In the genomic region with DNA sequence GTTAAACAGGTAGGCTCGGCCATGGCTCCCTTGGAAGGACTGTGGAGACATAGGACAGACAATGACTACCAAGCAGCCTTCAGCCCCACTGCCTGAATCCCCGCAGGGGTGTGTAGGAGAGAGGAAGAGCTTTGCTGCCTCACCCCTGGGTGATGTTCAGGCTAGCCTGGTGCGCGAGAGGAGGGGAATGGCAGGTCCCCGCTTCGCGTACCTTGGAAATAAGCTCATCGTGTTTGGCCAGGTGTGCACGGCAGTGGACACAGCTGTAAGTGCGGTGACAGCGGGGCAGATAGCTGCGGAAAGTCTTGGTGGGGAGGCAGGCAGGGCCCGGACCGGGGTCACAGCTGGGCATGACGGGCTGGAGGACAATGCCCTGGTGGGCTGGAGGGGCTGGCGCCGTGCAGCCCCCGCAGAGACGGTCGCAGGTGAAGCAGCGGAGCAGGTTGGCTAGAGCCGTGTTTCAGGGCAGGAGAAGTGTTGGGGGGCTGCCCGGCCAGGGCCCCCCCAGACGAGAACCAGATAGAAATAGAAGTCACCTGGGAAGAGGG, we compare ENCODE assay signal across 15 cellular contexts. TPM values are rescaled to one million over a fixed set of nuclear protein-coding genes. Genes with fewer than 3 reads are reported as not detected.
DNase-seq lines count a peak whose midpoint lies in the region; ATAC-seq, FAIRE-seq and TF ChIP-seq lines count a peak whose summit lies in the region.
"Had no signal": no experiment of that assay in that cellular context is flagged by ENCODE, and none has a peak within 500 bp of the region (broad histone marks: within the 10 kb centered on the region; RNA-seq: fewer than 3 reads in every experiment).

No MANE protein-coding gene starts in this region.

- H3K27ac ChIP-seq in neuronal stem cell (replicated peaks; ENCODE audit: low read length), result peak overlapping the region; percentile 86
- H3K27ac ChIP-seq: 22Rv1, thoracic aorta had no signal

- no peak overlapping the region for H2BK5ac ChIP-seq in neuronal stem cell (ENCODE audit: low read length)

- no CpG with 5 or more reads among the region's 24 CpGs for WGBS in neuronal stem cell (ENCODE audit: extremely low coverage in 2 of 2, insufficient read length in 2 of 2, insufficient replicate concordance in 1 of 2), 2 donors

- peak overlapping the region; percentile 81 for H3K18ac ChIP-seq in neuronal stem cell (ENCODE audit: low read length)

- no peaks in the 10 kb centered on the region for H3K27me3 ChIP-seq in neuronal stem cell (ENCODE audit: control insufficient read depth in 3 of 3, insufficient read depth in 3 of 3, low read depth in 1 of 3, low read length in 3 of 3)

- H3K4me3 ChIP-seq in epithelial cell of esophagus (ENCODE audit: low read length) (peak overlapping the region; percentile 31), neuronal stem cell (ENCODE audit: low read length in 2 of 2) (no peak overlapping the region)
- H3K4me3 ChIP-seq: thoracic aorta had no signal

- H2AFZ ChIP-seq in neuronal stem cell (ENCODE audit: low read length), result no peak overlapping the region

- H3K23ac ChIP-seq in neuronal stem cell (ENCODE audit: low read depth, low read length, poor library complexity), result peak overlapping the region; percentile 85

- no peak for TF ChIP-seq CTCF in epithelial cell of esophagus (IDR thresholded peaks at IDR 0.05; ENCODE audit: insufficient read depth, low read depth, low read length, missing control alignments)

- no peak overlapping the region for H4K91ac ChIP-seq in neuronal stem cell (ENCODE audit: low read depth, low read length, poor library complexity)

- H3K9ac ChIP-seq in neuronal stem cell (ENCODE audit: low read depth, low read length, poor library complexity), result peak overlapping the region; percentile 61

- no peak overlapping the region for H2BK120ac ChIP-seq in neuronal stem cell (ENCODE audit: low read depth, low read length)

- DNase-seq in DMS53 (lab: John Stamatoyannopoulos, UW) (peak; percentile 24), DMS53 treated with DMSO at 0.1 percent for 48 hours (lab: John Stamatoyannopoulos, UW; ENCODE audit: unreplicated experiment) (no peak), NCI-H1105 (lab: John Stamatoyannopoulos, UW) (peak; percentile 37), epithelial cell of esophagus (ENCODE audit: low read depth) (peak; percentile 69), neuronal stem cell (ENCODE audit: low spot score) (no peak), frontal cortex (ENCODE audit: low spot score in 2 of 2) (no peak), NCI-H345 (lab: John Stamatoyannopoulos, UW) (no peak)
- DNase-seq: activated CD4-positive, alpha-beta T cell treated with anti-CD3 and anti-CD28 coated beads for 1 hour; activated naive CD4-positive, alpha-beta T cell; effector CD8-positive, alpha-beta T cell; NCI-H2107; Right ventricle myocardium superior had no signal

- FAIRE-seq in frontal cortex (lab: Jason Lieb, UNC), result no peak

- no peak for ATAC-seq in HG03280 (IDR thresholded peaks at IDR 0.05; ENCODE audit: unreplicated experiment)

- H3K4ac ChIP-seq in neuronal stem cell (ENCODE audit: low read length), result no peak overlapping the region

- peaks cover 7 to 48% of the 10 kb centered on the region in 2 donors for H3K36me3 ChIP-seq in neuronal stem cell (replicated peaks in 1 of 2; ENCODE audit: control insufficient read depth in 2 of 2, insufficient read depth in 2 of 2, low read length in 2 of 2)
- H3K36me3 ChIP-seq: thoracic aorta had no signal

- H2AK5ac ChIP-seq in neuronal stem cell (ENCODE audit: low read depth, low read length), result peak overlapping the region; percentile 18

- no peak overlapping the region for H2BK12ac ChIP-seq in neuronal stem cell (ENCODE audit: low read length)

- H3K9me3 ChIP-seq in neuronal stem cell (replicated peaks in 1 of 2; ENCODE audit: control insufficient read depth in 2 of 2, insufficient read depth in 1 of 2, low read depth in 1 of 2, low read length in 2 of 2), result no peaks in the 10 kb centered on the region
- H3K9me3 ChIP-seq: thoracic aorta had no signal

- H3K4me1 ChIP-seq in neuronal stem cell (ENCODE audit: control insufficient read depth in 2 of 2, insufficient read depth in 1 of 2, low read depth in 1 of 2, low read length in 2 of 2), result peaks cover 52 to 66% of the 10 kb centered on the region in 2 donors

- peaks cover 3% of the 10 kb centered on the region for H3K79me1 ChIP-seq in neuronal stem cell (ENCODE audit: low read depth, low read length)

- H2BK15ac ChIP-seq in neuronal stem cell (ENCODE audit: low read length), result no peak overlapping the region

- H4K8ac ChIP-seq in neuronal stem cell (ENCODE audit: low read depth, low read length), result no peak overlapping the region

- H3K14ac ChIP-seq in neuronal stem cell (ENCODE audit: low read length), result peak overlapping the region; percentile 10

- peak overlapping the region; percentile 54 for H3K4me2 ChIP-seq in neuronal stem cell (ENCODE audit: insufficient read depth, low read length, poor library complexity, severe bottlenecking)

RNA-seq across cellular contexts. Expression of a gene that starts 2.9 kb away (rescaled TPM):
- 0.13 TPM for polyA plus RNA-seq in neuronal stem cell (2013, experiment 1 of 2)
- polyA plus RNA-seq in neuronal stem cell (2013, experiment 2 of 2), result 0.04 TPM
- 5.3 TPM for total RNA-seq in frontal cortex

RNA-seq across cellular contexts. Expression of a gene that starts 10.7 kb away (rescaled TPM):
- polyA plus RNA-seq in neuronal stem cell (2013, experiment 1 of 2), result 8.7 TPM
- 8.7 TPM for polyA plus RNA-seq in neuronal stem cell (2013, experiment 2 of 2)
- total RNA-seq in frontal cortex, result 17.1 TPM

RNA-seq across cellular contexts. Expression of a gene that starts 21.1 kb away (rescaled TPM):
- polyA plus RNA-seq in neuronal stem cell (2013, experiment 1 of 2), result 20.9 TPM
- 21.0 TPM for polyA plus RNA-seq in neuronal stem cell (2013, experiment 2 of 2)
- 15.1 TPM for total RNA-seq in frontal cortex

RNA-seq across cellular contexts. Expression of a gene that starts 49.3 kb away (rescaled TPM):
- polyA plus RNA-seq in neuronal stem cell (2013, experiment 1 of 2), result 78.6 TPM
- 79.6 TPM for polyA plus RNA-seq in neuronal stem cell (2013, experiment 2 of 2)
- total RNA-seq in frontal cortex, result 7.3 TPM

Comparison
In these comparisons a context has a peak if more than half of its experiments do, and no peak if none do; other contexts are left out.
1. DNase-seq: peak in DMS53 (single experiment), NCI-H1105 (single experiment) and epithelial cell of esophagus (single experiment); none in DMS53 treated with DMSO at 0.1 percent for 48 hours (single experiment), neuronal stem cell (single experiment), frontal cortex (0 of 2) and NCI-H345 (single experiment).